15 cellular contexts compared by ENCODE assay signal in genomic region chr2:36468463-36469266, GRCh38.
DNase-seq lines count a peak whose midpoint lies in the region; ATAC-seq and TF ChIP-seq lines count a peak whose summit lies in the region.
"Had no signal": no experiment of that assay in that cellular context is flagged by ENCODE, and none has a peak within 500 bp of the region (broad histone marks: within the 10 kb centered on the region; RNA-seq: fewer than 3 reads in every experiment).

No MANE protein-coding gene starts in this region.

- ATAC-seq in GM18909 (IDR thresholded peaks at IDR 0.05; ENCODE audit: poor library complexity, unreplicated experiment), result no peak
- ATAC-seq: A549 had no signal

- H3K36me3 Mint-ChIP-seq in activated CD4-positive, alpha-beta T cell treated with anti-CD3 and anti-CD28 coated beads, Interleukin-2, amount 10 ng/mL, durations not matched to agents 24 days and 14 days (ENCODE audit: low read depth), result peaks cover 4% of the 10 kb centered on the region
- H3K36me3 Mint-ChIP-seq in chondrocyte (ENCODE audit: low read depth), result peaks cover 30% of the 10 kb centered on the region

- no peak overlapping the region for H3K4me3 Mint-ChIP-seq in activated CD4-positive, alpha-beta T cell treated with anti-CD3 and anti-CD28 coated beads, Interleukin-2, amount 10 ng/mL, durations not matched to agents 24 days and 14 days
- no peak overlapping the region for H3K4me3 Mint-ChIP-seq in chondrocyte (ENCODE audit: unreplicated experiment)
- H3K4me3 Mint-ChIP-seq: dendritic cell treated with granulocyte-macrophage colony-stimulating factor and Interleukin-4, amounts not matched to agents 40 ng/mL and 50 ng/mL, for 4 days had no signal

- H3K27ac Mint-ChIP-seq in activated CD4-positive, alpha-beta T cell treated with anti-CD3 and anti-CD28 coated beads, Interleukin-2, amount 10 ng/mL, durations not matched to agents 24 days and 14 days, result no peak overlapping the region
- peak overlapping the region; percentile 86 for H3K27ac Mint-ChIP-seq in chondrocyte (ENCODE audit: unreplicated experiment)
- H3K27ac Mint-ChIP-seq: dendritic cell treated with granulocyte-macrophage colony-stimulating factor and Interleukin-4, amounts not matched to agents 40 ng/mL and 50 ng/mL, for 4 days had no signal

- DNase-seq in activated CD4-positive, alpha-beta T cell treated with anti-CD3 and anti-CD28 coated beads, Interleukin-2, amount 10 ng/mL, durations not matched to agents 24 days and 14 days, result peak; percentile 26
- DNase-seq in activated CD4-positive, alpha-beta T cell treated with anti-CD3 and anti-CD28 coated beads, Interleukin-2, amount 50 U/mL, for 4 hours, result no peak
- DNase-seq in chondrocyte (ENCODE audit: low spot score) (no peak), left kidney (ENCODE audit: low read depth, low spot score) (peak; percentile 25), hypothalamus (lab: John Stamatoyannopoulos, UW) (no peak), HUDEP-2 (lab: John Stamatoyannopoulos, UW; ENCODE audit: unreplicated experiment in 76 of 76) (no peak)
- DNase-seq in NK-92 treated with Interleukin-12 subunit alpha and Interleukin-12 subunit beta, amount 100 ng/mL, for 24 hours (lab: John Stamatoyannopoulos, UW), result no peak
- DNase-seq: activated naive CD4-positive, alpha-beta T cell treated with Interleukin-2 at 50 U/mL for 16 hours; DMS 273 treated with DMSO at 0.1 percent for 48 hours; left cardiac atrium; NCI-H526 treated with DMSO at 0.1 percent for 48 hours; spleen had no signal

- peak; percentile 15 for TF ChIP-seq CTCF in chondrocyte (IDR thresholded peaks at IDR 0.05)

- H3K9me3 Mint-ChIP-seq in activated CD4-positive, alpha-beta T cell treated with anti-CD3 and anti-CD28 coated beads, Interleukin-2, amount 10 ng/mL, durations not matched to agents 24 days and 14 days, result peaks cover 5% of the 10 kb centered on the region
- H3K9me3 Mint-ChIP-seq in chondrocyte (ENCODE audit: low read depth), result peaks cover 3% of the 10 kb centered on the region

- H3K4me1 Mint-ChIP-seq in activated CD4-positive, alpha-beta T cell treated with anti-CD3 and anti-CD28 coated beads, Interleukin-2, amount 10 ng/mL, durations not matched to agents 24 days and 14 days, result peaks cover 2% of the 10 kb centered on the region
- H3K4me1 Mint-ChIP-seq in chondrocyte (ENCODE audit: low read depth), result peaks cover 34% of the 10 kb centered on the region

- H3K27me3 Mint-ChIP-seq in activated CD4-positive, alpha-beta T cell treated with anti-CD3 and anti-CD28 coated beads, Interleukin-2, amount 10 ng/mL, durations not matched to agents 24 days and 14 days, result no peaks in the 10 kb centered on the region
- H3K27me3 Mint-ChIP-seq in chondrocyte (ENCODE audit: low read depth), result no peaks in the 10 kb centered on the region

- intact Hi-C loops in activated CD4-positive, alpha-beta T cell treated with anti-CD3 and anti-CD28 coated beads, Interleukin-2, amount 10 ng/mL, durations not matched to agents 24 days and 14 days (cut with micrococcal nuclease), result no loop called here

Comparison
In these comparisons a context has a peak if more than half of its experiments do, and no peak if none do; other contexts are left out.
1. DNase-seq: peak in activated CD4-positive, alpha-beta T cell treated with anti-CD3 and anti-CD28 coated beads, Interleukin-2, amount 10 ng/mL, durations not matched to agents 24 days and 14 days (single experiment) and left kidney (single experiment); none in activated CD4-positive, alpha-beta T cell treated with anti-CD3 and anti-CD28 coated beads, Interleukin-2, amount 50 U/mL, for 4 hours (0 of 2), chondrocyte (single experiment), hypothalamus (0 of 51), NK-92 treated with Interleukin-12 subunit alpha and Interleukin-12 subunit beta, amount 100 ng/mL, for 24 hours (single experiment) and HUDEP-2 (0 of 76).